ENCODE assay signal across 8 cellular contexts in the genomic region with DNA sequence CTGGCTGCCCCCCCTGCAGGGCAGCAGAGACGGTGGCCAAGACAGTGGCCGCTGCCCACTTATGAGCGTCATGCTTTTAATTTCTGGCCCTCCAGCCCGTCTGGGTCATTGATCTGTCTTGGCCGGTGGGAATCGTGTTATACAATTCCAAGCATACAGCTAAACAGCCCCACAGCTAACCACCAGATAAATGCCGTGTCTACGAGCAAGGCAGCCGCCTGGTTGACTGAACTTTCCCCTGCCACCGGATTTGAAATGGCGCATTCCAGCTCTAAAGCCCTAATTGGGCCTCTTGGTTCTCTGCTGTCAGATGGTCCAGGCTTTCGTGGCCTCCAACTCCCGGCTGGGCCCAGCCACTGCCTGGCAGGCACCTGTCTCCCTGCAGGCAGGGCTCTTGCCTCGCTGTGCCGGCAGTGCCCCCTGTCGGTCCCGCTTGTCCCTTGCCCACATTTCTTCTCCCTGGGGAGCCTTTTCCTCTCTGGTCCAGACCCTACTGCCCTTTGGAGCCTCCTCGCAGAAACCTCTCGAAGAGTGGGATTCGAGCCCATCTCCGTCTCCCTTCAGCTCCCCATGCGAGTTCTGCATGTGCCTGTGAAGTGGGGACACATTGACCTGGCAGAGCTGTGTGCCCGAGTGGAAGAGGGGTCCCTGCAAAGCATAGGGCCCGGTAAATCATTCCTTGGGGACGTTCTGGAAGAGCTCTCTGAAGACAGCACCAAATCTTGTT. TPM values are rescaled to one million over a fixed set of nuclear protein-coding genes. Genes with fewer than 3 reads are reported as not detected.
A peak's percentile ranks its signal among the peaks of the same experiment; 100 is the strongest.
DNase-seq lines count a peak whose midpoint lies in the region; ATAC-seq and TF ChIP-seq lines count a peak whose summit lies in the region.

No MANE protein-coding gene starts in this region.

- intact Hi-C loops in ascending aorta (cut with DNase I): no loop called here

- DNase-seq in activated CD4-positive, CD25-positive, alpha-beta regulatory T cell treated with anti-CD3 and anti-CD28 coated beads, Interleukin-2, amount 50 U/mL, for 72 hours: peak; percentile 65
- DNase-seq in M059J (ENCODE audit: low read depth): peak; percentile 35
- peak; percentile 4 for DNase-seq in SKM-1 treated with dmso at 0.1 percent for 144 hours (lab: John Stamatoyannopoulos, UW; ENCODE audit: unreplicated experiment)
- DNase-seq in chondrocyte (ENCODE audit: low spot score): no peak
- DNase-seq in ascending aorta (ENCODE audit: low spot score in 2 of 2): no peak

- no peak overlapping the region for H2AFZ ChIP-seq in neural cell (ENCODE audit: low read depth, low read length)

- peaks cover 4% of the 10 kb centered on the region for H3K36me3 Mint-ChIP-seq in chondrocyte (ENCODE audit: low read depth)

- no peak for ATAC-seq in activated CD4-positive, CD25-positive, alpha-beta regulatory T cell treated with anti-CD3 and anti-CD28 coated beads, Interleukin-2, amount 50 U/mL, for 24 hours
- no peak for ATAC-seq in HG03457 (IDR thresholded peaks at IDR 0.05; ENCODE audit: unreplicated experiment)

- H3K9me3 Mint-ChIP-seq in chondrocyte (ENCODE audit: low read depth): no peaks in the 10 kb centered on the region

- no peak overlapping the region for H3K27ac Mint-ChIP-seq in chondrocyte (ENCODE audit: unreplicated experiment)

- peak; percentile 15 for TF ChIP-seq RAD21 in neural cell (conservative IDR thresholded peaks at IDR 0.05)

- TF ChIP-seq EP300 in neural cell (conservative IDR thresholded peaks at IDR 0.05; ENCODE audit: poor library complexity, severe bottlenecking): no peak

- no peak overlapping the region for H3K9ac ChIP-seq in neural cell (ENCODE audit: low read length)

- H3K9me3 ChIP-seq in neural cell (ENCODE audit: low read length): no peaks in the 10 kb centered on the region
- H3K9me3 ChIP-seq in ascending aorta: no peaks in the 10 kb centered on the region

- H3K4me1 Mint-ChIP-seq in chondrocyte (ENCODE audit: low read depth): no peaks in the 10 kb centered on the region

- no peak overlapping the region for H3K4me2 ChIP-seq in neural cell (ENCODE audit: low read length)

- H3K4me1 ChIP-seq in ascending aorta: no peaks in the 10 kb centered on the region

- H3K27me3 ChIP-seq in neural cell (ENCODE audit: insufficient read depth, low read depth, low read length): peaks cover 34% of the 10 kb centered on the region
- peaks cover 11% of the 10 kb centered on the region for H3K27me3 ChIP-seq in ascending aorta

- H3K4me3 Mint-ChIP-seq in chondrocyte (ENCODE audit: unreplicated experiment): no peak overlapping the region

- H3K36me3 ChIP-seq in neural cell (ENCODE audit: insufficient read depth, low read length) (no peaks in the 10 kb centered on the region), ascending aorta (no peaks in the 10 kb centered on the region)

- no peaks in the 10 kb centered on the region for H3K9me2 ChIP-seq in neural cell (ENCODE audit: insufficient read depth, low read length)

- no peak overlapping the region for H3K27ac ChIP-seq in neural cell (ENCODE audit: low read length)
- H3K27ac ChIP-seq in ascending aorta: no peak overlapping the region

- TF ChIP-seq CTCF in chondrocyte (IDR thresholded peaks at IDR 0.05) (peak; percentile 74), neural cell (IDR thresholded peaks at IDR 0.05; ENCODE audit: poor library complexity, severe bottlenecking) (peak; percentile 59), ascending aorta (IDR thresholded peaks at IDR 0.05) (no peak)

- H3K4me3 ChIP-seq in neural cell (ENCODE audit: low read length): no peak overlapping the region
- no peak overlapping the region for H3K4me3 ChIP-seq in ascending aorta

- no peaks in the 10 kb centered on the region for H4K20me1 ChIP-seq in neural cell (ENCODE audit: insufficient read depth)

- peaks cover 69% of the 10 kb centered on the region for H3K27me3 Mint-ChIP-seq in chondrocyte (ENCODE audit: low read depth)

- H3F3A ChIP-seq in neural cell (ENCODE audit: insufficient read depth, low read length, poor library complexity, severe bottlenecking): no peaks in the 10 kb centered on the region

- H3K79me2 ChIP-seq in neural cell (replicated peaks; ENCODE audit: insufficient read depth, low read length): no peaks in the 10 kb centered on the region

TF ChIP-seq in neural cell, 6 proteins besides CTCF, POLR2A, EP300 and RAD21:
- TF ChIP-seq POLR2AphosphoS5 (IDR thresholded peaks at IDR 0.05) (no peak), MXI1 (conservative IDR thresholded peaks at IDR 0.05; ENCODE audit: poor library complexity, severe bottlenecking) (no peak), EZH2 (IDR thresholded peaks at IDR 0.05; ENCODE audit: borderline replicate concordance, insufficient read depth, low read length, poor library complexity, severe bottlenecking) (no peak), SMC3 (conservative IDR thresholded peaks at IDR 0.05; ENCODE audit: poor library complexity) (no peak), TAF1 (IDR thresholded peaks at IDR 0.05; ENCODE audit: low read depth) (no peak)
- TF ChIP-seq, protein P1, sequence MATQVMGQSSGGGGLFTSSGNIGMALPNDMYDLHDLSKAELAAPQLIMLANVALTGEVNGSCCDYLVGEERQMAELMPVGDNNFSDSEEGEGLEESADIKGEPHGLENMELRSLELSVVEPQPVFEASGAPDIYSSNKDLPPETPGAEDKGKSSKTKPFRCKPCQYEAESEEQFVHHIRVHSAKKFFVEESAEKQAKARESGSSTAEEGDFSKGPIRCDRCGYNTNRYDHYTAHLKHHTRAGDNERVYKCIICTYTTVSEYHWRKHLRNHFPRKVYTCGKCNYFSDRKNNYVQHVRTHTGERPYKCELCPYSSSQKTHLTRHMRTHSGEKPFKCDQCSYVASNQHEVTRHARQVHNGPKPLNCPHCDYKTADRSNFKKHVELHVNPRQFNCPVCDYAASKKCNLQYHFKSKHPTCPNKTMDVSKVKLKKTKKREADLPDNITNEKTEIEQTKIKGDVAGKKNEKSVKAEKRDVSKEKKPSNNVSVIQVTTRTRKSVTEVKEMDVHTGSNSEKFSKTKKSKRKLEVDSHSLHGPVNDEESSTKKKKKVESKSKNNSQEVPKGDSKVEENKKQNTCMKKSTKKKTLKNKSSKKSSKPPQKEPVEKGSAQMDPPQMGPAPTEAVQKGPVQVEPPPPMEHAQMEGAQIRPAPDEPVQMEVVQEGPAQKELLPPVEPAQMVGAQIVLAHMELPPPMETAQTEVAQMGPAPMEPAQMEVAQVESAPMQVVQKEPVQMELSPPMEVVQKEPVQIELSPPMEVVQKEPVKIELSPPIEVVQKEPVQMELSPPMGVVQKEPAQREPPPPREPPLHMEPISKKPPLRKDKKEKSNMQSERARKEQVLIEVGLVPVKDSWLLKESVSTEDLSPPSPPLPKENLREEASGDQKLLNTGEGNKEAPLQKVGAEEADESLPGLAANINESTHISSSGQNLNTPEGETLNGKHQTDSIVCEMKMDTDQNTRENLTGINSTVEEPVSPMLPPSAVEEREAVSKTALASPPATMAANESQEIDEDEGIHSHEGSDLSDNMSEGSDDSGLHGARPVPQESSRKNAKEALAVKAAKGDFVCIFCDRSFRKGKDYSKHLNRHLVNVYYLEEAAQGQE (IDR thresholded peaks at IDR 0.05; ENCODE audit: borderline replicate concordance): no peak
TF ChIP-seq in neural cell: peak in this region for 0.

RNA-seq across cellular contexts. Expression of a gene that starts 1.8 kb away (rescaled TPM):
- total RNA-seq in M059J (2014; rRNA removed; shearing (Covaris generic)): not detected in 2 replicates
- total RNA-seq in chondrocyte (not detected in 3 replicates), ascending aorta (not detected)
- 6.6 and 8.6 TPM in 2 replicates for polyA plus RNA-seq in neural cell
- polyA minus RNA-seq in neural cell: 4.1 and 6.4 TPM in 2 replicates

Comparison
In these comparisons a context has a peak if more than half of its experiments do, and no peak if none do; other contexts are left out.
1. DNase-seq: peak in activated CD4-positive, CD25-positive, alpha-beta regulatory T cell treated with anti-CD3 and anti-CD28 coated beads, Interleukin-2, amount 50 U/mL, for 72 hours (single experiment), M059J (single experiment) and SKM-1 treated with dmso at 0.1 percent for 144 hours (single experiment); none in chondrocyte (single experiment) and ascending aorta (0 of 2).
2. CTCF ChIP-seq: peak in chondrocyte (single experiment) and neural cell (single experiment); none in ascending aorta (0 of 3).